Comparison of ENCODE assay signal across 32 cellular contexts in genomic region chr5:53389093-53389492, GRCh38.
"Had no signal": no experiment of that assay in that cellular context is flagged by ENCODE, and none has a peak within 500 bp of the region (broad histone marks: within the 10 kb centered on the region; RNA-seq: fewer than 3 reads in every experiment).

No MANE protein-coding gene starts in this region.

- DNase-seq: activated CD4-positive, alpha-beta memory T cell treated with anti-CD3 and anti-CD28 coated beads, Interleukin-2, amount 10 ng/mL, durations not matched to agents 7 days and 5 days; activated CD4-positive, alpha-beta T cell treated with anti-CD3 and anti-CD28 coated beads for 1 hour; activated CD4-positive, alpha-beta T cell treated with anti-CD3 and anti-CD28 coated beads for 36 hours; activated CD4-positive, alpha-beta T cell treated with anti-CD3 and anti-CD28 coated beads for 48 hours; activated CD4-positive, alpha-beta T cell treated with anti-CD3 and anti-CD28 coated beads, Interleukin-2, amount 10 ng/mL, durations not matched to agents 7 days and 5 days; activated CD4-positive, alpha-beta T cell treated with anti-CD3 and anti-CD28 coated beads, Interleukin-2, amount 50 U/mL, for 48 hours; activated CD4-positive, CD25-positive, alpha-beta regulatory T cell; activated CD8-positive, alpha-beta memory T cell treated with anti-CD3 and anti-CD28 coated beads for 24 hours; activated CD8-positive, alpha-beta memory T cell treated with anti-CD3 and anti-CD28 coated beads, Interleukin-2, amount 10 ng/mL, durations not matched to agents 7 days and 5 days; activated CD8-positive, alpha-beta memory T cell treated with anti-CD3 and anti-CD28 coated beads, Interleukin-2, amount 50 U/mL, for 48 hours; activated CD8-positive, alpha-beta T cell treated with anti-CD3 and anti-CD28 coated beads, Interleukin-2, amount 10 ng/mL, durations not matched to agents 7 days and 5 days; activated effector memory CD4-positive, alpha-beta T cell treated with Interleukin-2 at 50 U/mL for 16 hours; activated gamma-delta T cell; activated naive CD4-positive, alpha-beta T cell treated with anti-CD3 and anti-CD28 coated beads, Interleukin-2, amount 10 ng/mL, durations not matched to agents 7 days and 5 days; activated naive CD4-positive, alpha-beta T cell treated with Interleukin-2 at 50 U/mL for 16 hours; activated naive CD8-positive, alpha-beta T cell treated with anti-CD3 and anti-CD28 coated beads, Interleukin-2, amount 10 ng/mL, durations not matched to agents 7 days and 5 days; activated naive CD8-positive, alpha-beta T cell treated with anti-CD3 and anti-CD28 coated beads, Interleukin-2, amount 50 U/mL, for 24 hours; activated T-cell treated with anti-CD3 and anti-CD28 coated beads, Interleukin-2, amount 50 U/mL, for 24 hours; activated T-cell treated with anti-CD3 and anti-CD28 coated beads, Interleukin-2, amount 50 U/mL, for 48 hours; amygdala; anterior cingulate cortex; caudate nucleus; cerebellar nuclear complex; T-helper 1 cell; T-helper 2 cell; T-helper 9 cell had no signal

- H3K27ac ChIP-seq: ascending aorta, cardiac muscle cell, VCaP had no signal

- H3K36me3 ChIP-seq: ascending aorta, cardiac muscle cell had no signal

- ATAC-seq: activated CD4-positive, alpha-beta T cell treated with anti-CD3 and anti-CD28 coated beads for 36 hours; activated CD4-positive, CD25-positive, alpha-beta regulatory T cell treated with anti-CD3 and anti-CD28 coated beads, Interleukin-2, amount 50 U/mL, for 24 hours; activated CD8-positive, alpha-beta memory T cell treated with anti-CD3 and anti-CD28 coated beads, Interleukin-2, amount 10 ng/mL, durations not matched to agents 7 days and 5 days; activated CD8-positive, alpha-beta T cell treated with anti-CD3 and anti-CD28 coated beads, Interleukin-2, amount 10 ng/mL, durations not matched to agents 7 days and 5 days; activated naive CD8-positive, alpha-beta T cell treated with anti-CD3 and anti-CD28 coated beads, Interleukin-2, amount 50 U/mL, for 24 hours had no signal

- FAIRE-seq: bronchial epithelial cell, TTC549 had no signal

- H3K27me3 ChIP-seq: ascending aorta, cardiac muscle cell had no signal

- H3K4me3 ChIP-seq: ascending aorta, cardiac muscle cell had no signal

- H3K4me1 ChIP-seq: ascending aorta had no signal
